Comparison of ENCODE assay signal across 1 cellular context in the genomic region with DNA sequence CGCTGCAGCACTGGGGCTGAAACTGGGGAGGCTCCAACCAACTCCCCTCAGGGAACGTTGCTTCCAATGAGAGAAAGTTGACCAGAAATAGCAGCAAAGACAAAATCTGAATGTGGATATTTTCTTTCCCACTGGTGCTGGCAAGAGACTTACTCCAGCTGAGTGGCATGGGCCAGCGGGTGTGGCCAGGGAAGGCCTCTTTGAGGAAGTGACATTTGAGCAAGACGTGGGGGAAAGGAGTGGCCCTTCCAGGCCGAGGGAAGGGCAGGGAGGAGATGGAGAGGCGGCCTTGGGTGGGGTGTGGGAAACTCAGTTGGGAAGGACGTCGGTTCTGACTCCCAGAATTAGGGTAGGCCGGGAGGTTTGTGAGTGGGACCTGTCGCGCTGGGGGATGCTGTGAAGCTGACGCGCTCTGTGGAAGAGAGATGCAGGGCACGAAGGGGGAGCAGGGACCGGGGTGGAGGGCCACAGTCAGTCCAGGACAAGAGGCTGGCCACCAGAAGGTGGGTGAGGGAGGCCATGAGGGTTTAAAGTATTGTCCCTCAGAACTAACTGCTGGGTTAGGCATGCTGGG.
TF ChIP-seq lines count a peak whose summit lies in the region.

No MANE protein-coding gene starts in this region.

TF ChIP-seq in HepG2, 621 proteins besides CTCF, POLR2A, EP300 and RAD21 (continued from another document):
- TF ChIP-seq, protein P1, sequence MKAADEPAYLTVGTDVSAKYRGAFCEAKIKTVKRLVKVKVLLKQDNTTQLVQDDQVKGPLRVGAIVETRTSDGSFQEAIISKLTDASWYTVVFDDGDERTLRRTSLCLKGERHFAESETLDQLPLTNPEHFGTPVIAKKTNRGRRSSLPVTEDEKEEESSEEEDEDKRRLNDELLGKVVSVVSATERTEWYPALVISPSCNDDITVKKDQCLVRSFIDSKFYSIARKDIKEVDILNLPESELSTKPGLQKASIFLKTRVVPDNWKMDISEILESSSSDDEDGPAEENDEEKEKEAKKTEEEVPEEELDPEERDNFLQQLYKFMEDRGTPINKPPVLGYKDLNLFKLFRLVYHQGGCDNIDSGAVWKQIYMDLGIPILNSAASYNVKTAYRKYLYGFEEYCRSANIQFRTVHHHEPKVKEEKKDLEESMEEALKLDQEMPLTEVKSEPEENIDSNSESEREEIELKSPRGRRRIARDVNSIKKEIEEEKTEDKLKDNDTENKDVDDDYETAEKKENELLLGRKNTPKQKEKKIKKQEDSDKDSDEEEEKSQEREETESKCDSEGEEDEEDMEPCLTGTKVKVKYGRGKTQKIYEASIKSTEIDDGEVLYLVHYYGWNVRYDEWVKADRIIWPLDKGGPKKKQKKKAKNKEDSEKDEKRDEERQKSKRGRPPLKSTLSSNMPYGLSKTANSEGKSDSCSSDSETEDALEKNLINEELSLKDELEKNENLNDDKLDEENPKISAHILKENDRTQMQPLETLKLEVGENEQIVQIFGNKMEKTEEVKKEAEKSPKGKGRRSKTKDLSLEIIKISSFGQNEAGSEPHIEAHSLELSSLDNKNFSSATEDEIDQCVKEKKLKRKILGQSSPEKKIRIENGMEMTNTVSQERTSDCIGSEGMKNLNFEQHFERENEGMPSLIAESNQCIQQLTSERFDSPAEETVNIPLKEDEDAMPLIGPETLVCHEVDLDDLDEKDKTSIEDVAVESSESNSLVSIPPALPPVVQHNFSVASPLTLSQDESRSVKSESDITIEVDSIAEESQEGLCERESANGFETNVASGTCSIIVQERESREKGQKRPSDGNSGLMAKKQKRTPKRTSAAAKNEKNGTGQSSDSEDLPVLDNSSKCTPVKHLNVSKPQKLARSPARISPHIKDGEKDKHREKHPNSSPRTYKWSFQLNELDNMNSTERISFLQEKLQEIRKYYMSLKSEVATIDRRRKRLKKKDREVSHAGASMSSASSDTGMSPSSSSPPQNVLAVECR (CRISPR knock-in tag; IDR thresholded peaks at IDR 0.05; ENCODE audit: borderline replicate concordance), result no peak
- TF ChIP-seq, protein P2, sequence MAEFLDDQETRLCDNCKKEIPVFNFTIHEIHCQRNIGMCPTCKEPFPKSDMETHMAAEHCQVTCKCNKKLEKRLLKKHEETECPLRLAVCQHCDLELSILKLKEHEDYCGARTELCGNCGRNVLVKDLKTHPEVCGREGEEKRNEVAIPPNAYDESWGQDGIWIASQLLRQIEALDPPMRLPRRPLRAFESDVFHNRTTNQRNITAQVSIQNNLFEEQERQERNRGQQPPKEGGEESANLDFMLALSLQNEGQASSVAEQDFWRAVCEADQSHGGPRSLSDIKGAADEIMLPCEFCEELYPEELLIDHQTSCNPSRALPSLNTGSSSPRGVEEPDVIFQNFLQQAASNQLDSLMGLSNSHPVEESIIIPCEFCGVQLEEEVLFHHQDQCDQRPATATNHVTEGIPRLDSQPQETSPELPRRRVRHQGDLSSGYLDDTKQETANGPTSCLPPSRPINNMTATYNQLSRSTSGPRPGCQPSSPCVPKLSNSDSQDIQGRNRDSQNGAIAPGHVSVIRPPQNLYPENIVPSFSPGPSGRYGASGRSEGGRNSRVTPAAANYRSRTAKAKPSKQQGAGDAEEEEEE (CRISPR knock-in tag; IDR thresholded peaks at IDR 0.05; ENCODE audit: borderline replicate concordance), result no peak
- no peak for TF ChIP-seq ZNF547 (CRISPR knock-in tag; IDR thresholded peaks at IDR 0.05)
- TF ChIP-seq HOXA5 (CRISPR knock-in tag; IDR thresholded peaks at IDR 0.05), result no peak
